Comparison of ENCODE assay signal across 10 cellular contexts in genomic region chr10:77287647-77288120, GRCh38.
DNase-seq lines count a peak whose midpoint lies in the region; ATAC-seq, FAIRE-seq and TF ChIP-seq lines count a peak whose summit lies in the region.
"Had no signal": no experiment of that assay in that cellular context is flagged by ENCODE, and none has a peak within 500 bp of the region (broad histone marks: within the 10 kb centered on the region; RNA-seq: fewer than 3 reads in every experiment).

No MANE protein-coding gene starts in this region.

- H3K4me3 ChIP-seq in HEK293 (ENCODE audit: low read depth, low read length) (no peak overlapping the region), right cardiac atrium (ENCODE audit: low read length) (no peak overlapping the region), small intestine (ENCODE audit: low read depth in 1 of 2, low read length in 2 of 2) (no peak overlapping the region)

- TF ChIP-seq CTCF in HEK293 (tag by site-specific recombination; IDR thresholded peaks at IDR 0.05), result no peak

- peak overlapping the region; percentile 63 for H3K27ac ChIP-seq in HEK293 (ENCODE audit: extremely low read depth, low read depth, low read length)
- no peak overlapping the region for H3K27ac ChIP-seq in right cardiac atrium (ENCODE audit: low read length)
- H3K27ac ChIP-seq in small intestine (ENCODE audit: low read depth in 1 of 2, low read length in 1 of 2), result no peak overlapping the region

- POLR2A ChIA-PET in HEK293 (lab: Yijun Ruan, JAX), result no interaction called here

- CTCF ChIA-PET in HEK293 (lab: Yijun Ruan, JAX), result interaction anchor here (0.6 to 1.8 kb wide), 4 partner anchors 27 to 424 kb away, joined by 3 to 5 read pairs (median 4); no protein-coding TSS in a partner anchor

- H3K36me3 ChIP-seq in HEK293 (ENCODE audit: control insufficient read depth in 2 of 2, insufficient read depth in 1 of 2, low read length in 2 of 2) (no peaks in the 10 kb centered on the region), small intestine (ENCODE audit: control insufficient read depth in 2 of 2, insufficient read depth in 2 of 2, low read length in 2 of 2) (no peaks in the 10 kb centered on the region)

- WGBS in right cardiac atrium, result 36% methylated on average over 2 of the region's 2 CpGs
- WGBS in small intestine, 3 donors, result 11 to 58% (median 29%) methylated on average over 2 of the region's 2 CpGs

- ATAC-seq in right cardiac atrium, result peak; percentile 70 to 93
- no peak for ATAC-seq in HG03108 (IDR thresholded peaks at IDR 0.05; ENCODE audit: unreplicated experiment)

- no peak for FAIRE-seq in small intestine (lab: Jason Lieb, UNC)
- FAIRE-seq: GM12892 had no signal

- intact Hi-C loops in right cardiac atrium (cut with DNase I), result no loop called here

- H3K27me3 ChIP-seq in right cardiac atrium (ENCODE audit: control insufficient read depth, insufficient read depth) (no peaks in the 10 kb centered on the region), small intestine (ENCODE audit: control insufficient read depth in 2 of 2, insufficient read depth in 2 of 2, low read length in 2 of 2) (no peaks in the 10 kb centered on the region)

- H3K9me3 ChIP-seq in HEK293 (ENCODE audit: control insufficient read depth, insufficient read depth, low read depth, low read length) (no peaks in the 10 kb centered on the region), right cardiac atrium (ENCODE audit: control insufficient read depth, low read length) (no peaks in the 10 kb centered on the region), small intestine (ENCODE audit: control insufficient read depth, low read depth) (no peaks in the 10 kb centered on the region)

- H3K4me1 ChIP-seq in HEK293 (ENCODE audit: control insufficient read depth, insufficient read depth, low read length), result peaks cover 48% of the 10 kb centered on the region
- H3K4me1 ChIP-seq in right cardiac atrium (ENCODE audit: control insufficient read depth, insufficient read depth, low read length), result no peaks in the 10 kb centered on the region
- H3K4me1 ChIP-seq in small intestine (ENCODE audit: control insufficient read depth in 2 of 2, insufficient read depth in 1 of 2, low read depth in 1 of 2, low read length in 1 of 2), result no peaks in the 10 kb centered on the region

- peak; percentile 96 for DNase-seq in NCI-H510A treated with DMSO at 0.1 percent for 48 hours (lab: John Stamatoyannopoulos, UW)
- peak in 2 of 3 donors; percentile 46 to 55 for DNase-seq in right cardiac atrium
- DNase-seq in small intestine, result peak; percentile 67
- no peak for DNase-seq in NCI-H128 (lab: John Stamatoyannopoulos, UW; ENCODE audit: unreplicated experiment)
- no peak for DNase-seq in NCI-H345 treated with DMSO at 0.1 percent for 48 hours (lab: John Stamatoyannopoulos, UW; ENCODE audit: unreplicated experiment)
- DNase-seq: effector CD8-positive, alpha-beta T cell; stimulated activated CD4-positive, alpha-beta T cell treated with anti-CD3 and anti-CD28 coated beads, Interleukin-12 subunit alpha, Interleukin-12 subunit beta, amount 100 ng/mL, for 4 hours had no signal

TF ChIP-seq in HEK293, 187 proteins besides CTCF, POLR2A, EP300 and RAD21 (continues in another document):
- TF ChIP-seq ZFP41 (tag by site-specific recombination; IDR thresholded peaks at IDR 0.05; ENCODE audit: borderline replicate concordance) (no peak), ZNF518A (tag by site-specific recombination; conservative IDR thresholded peaks at IDR 0.05; ENCODE audit: low read depth) (peak; percentile 53; the same call in 1 of the 2 replicates), ZBTB49 (tag by site-specific recombination; IDR thresholded peaks at IDR 0.05; ENCODE audit: low read depth) (peak; percentile 78; the same call in 1 of the 2 replicates), ZNF530 (tag by site-specific recombination; IDR thresholded peaks at IDR 0.05; ENCODE audit: low read depth) (no peak), ZNF350 (tag by site-specific recombination; IDR thresholded peaks at IDR 0.05) (no peak), PRDM4 (tag by site-specific recombination; IDR thresholded peaks at IDR 0.05) (peak; percentile 99), ZBTB26 (tag by site-specific recombination; optimal IDR thresholded peaks at IDR 0.05) (no peak), ZNF214 (tag by site-specific recombination; IDR thresholded peaks at IDR 0.05; ENCODE audit: borderline replicate concordance) (no peak), ZIC2 (tag by site-specific recombination; IDR thresholded peaks at IDR 0.05) (peak; percentile 97), HOXD13 (CRISPR knock-in tag; IDR thresholded peaks at IDR 0.05; ENCODE audit: borderline replicate concordance) (peak; percentile 90; the same call in 1 of the 2 replicates), ZNF112 (tag by site-specific recombination; IDR thresholded peaks at IDR 0.05) (no peak)

Comparison
In these comparisons a context has a peak if more than half of its experiments do, and no peak if none do; other contexts are left out.
1. DNase-seq: peak in NCI-H510A treated with DMSO at 0.1 percent for 48 hours (single experiment), right cardiac atrium (2 of 3) and small intestine (single experiment); none in NCI-H128 (single experiment) and NCI-H345 treated with DMSO at 0.1 percent for 48 hours (single experiment).